In genomic region chr1:109777436-109777835, GRCh38 we compare ENCODE assay signal across 12 cellular contexts. TPM values are rescaled to one million over a fixed set of nuclear protein-coding genes. Genes with fewer than 3 reads are reported as not detected.
A peak's percentile ranks its signal among the peaks of the same experiment; 100 is the strongest.
DNase-seq lines count a peak whose midpoint lies in the region; ATAC-seq and TF ChIP-seq lines count a peak whose summit lies in the region.
"Had no signal": no experiment of that assay in that cellular context is flagged by ENCODE, and none has a peak within 500 bp of the region (broad histone marks: within the 10 kb centered on the region; RNA-seq: fewer than 3 reads in every experiment).

No MANE protein-coding gene starts in this region.

- no peak for ATAC-seq in activated CD8-positive, alpha-beta memory T cell treated with anti-CD3 and anti-CD28 coated beads, Interleukin-2, amount 10 ng/mL, durations not matched to agents 7 days and 5 days
- ATAC-seq in HG03280 (IDR thresholded peaks at IDR 0.05; ENCODE audit: unreplicated experiment) (no peak), GM21529 (IDR thresholded peaks at IDR 0.05; ENCODE audit: unreplicated experiment) (no peak)

- peaks cover 13% of the 10 kb centered on the region for H3K4me1 ChIP-seq in mesenchymal stem cell (ENCODE audit: control insufficient read depth, insufficient read depth, low read depth, low read length)
- H3K4me1 ChIP-seq in suprapubic skin = peaks cover 9% of the 10 kb centered on the region

- WGBS in mesenchymal stem cell = 80% methylated on average over 7 of the region's 7 CpGs
- WGBS in suprapubic skin = 78% methylated on average over 7 of the region's 7 CpGs

- H2BK15ac ChIP-seq in mesenchymal stem cell (ENCODE audit: low read depth, poor library complexity, severe bottlenecking) = no peak overlapping the region

- no peak overlapping the region for H3K23ac ChIP-seq in mesenchymal stem cell (ENCODE audit: low read length in 2 of 2)

- CTCF ChIA-PET in activated CD8-positive, alpha-beta memory T cell treated with anti-CD3 and anti-CD28 coated beads, Interleukin-2, amount 10 ng/mL, durations not matched to agents 7 days and 5 days (lab: Charles Lee) = interaction anchor here (0.6 to 24.4 kb wide), 55 partner anchors 11 to 254 kb away, joined by 3 to 790 read pairs (median 4); partner anchors contain the start of genes AHCYL1, CSF1 and GNAI3

- peak overlapping the region; percentile 33 for H2AK5ac ChIP-seq in mesenchymal stem cell (ENCODE audit: low read length, severe bottlenecking)

- H3K4me3 Mint-ChIP-seq in activated CD8-positive, alpha-beta memory T cell treated with anti-CD3 and anti-CD28 coated beads, Interleukin-2, amount 10 ng/mL, durations not matched to agents 7 days and 5 days = no peak overlapping the region
- H3K4me3 Mint-ChIP-seq: activated T-cell treated with anti-CD3 and anti-CD28 coated beads, Interleukin-2, amount 50 U/mL, for 4 hours had no signal

- peak overlapping the region; percentile 77 for H3K27ac ChIP-seq in angular gyrus (ENCODE audit: low read depth, low read length)
- no peak overlapping the region for H3K27ac ChIP-seq in mesenchymal stem cell (ENCODE audit: low read length, poor library complexity, severe bottlenecking)
- no peak overlapping the region for H3K27ac ChIP-seq in suprapubic skin
- H3K27ac ChIP-seq: VCaP had no signal

- H2AFZ ChIP-seq in mesenchymal stem cell (ENCODE audit: low read depth, low read length) = no peak overlapping the region

- H4K8ac ChIP-seq in mesenchymal stem cell (ENCODE audit: low read length) = peak overlapping the region; percentile 93

- peak overlapping the region; percentile 84 for H4K91ac ChIP-seq in mesenchymal stem cell (ENCODE audit: low read length)

- H3K27me3 ChIP-seq in mesenchymal stem cell (ENCODE audit: control insufficient read depth in 1 of 2, insufficient read depth in 1 of 2, low read length in 2 of 2) (no peaks in the 10 kb centered on the region), suprapubic skin (no peaks in the 10 kb centered on the region)

- peak overlapping the region in 1 of 2 experiments; percentile 68 for H3K4ac ChIP-seq in mesenchymal stem cell (ENCODE audit: low read depth in 1 of 2, low read length in 2 of 2)

- peak overlapping the region; percentile 93 for H2BK120ac ChIP-seq in mesenchymal stem cell (ENCODE audit: low read depth, low read length)

- no peak overlapping the region for H2BK5ac ChIP-seq in mesenchymal stem cell (ENCODE audit: low read depth, low read length, poor library complexity, severe bottlenecking)

- no peak for TF ChIP-seq POLR2A in suprapubic skin (IDR thresholded peaks at IDR 0.05)

- no peaks in the 10 kb centered on the region for H3K36me3 ChIP-seq in mesenchymal stem cell (ENCODE audit: control insufficient read depth in 1 of 2, insufficient read depth in 2 of 2, low read depth in 1 of 2, low read length in 2 of 2)
- no peaks in the 10 kb centered on the region for H3K36me3 ChIP-seq in suprapubic skin

- no peak overlapping the region for H3K4me2 ChIP-seq in mesenchymal stem cell (ENCODE audit: low read length, poor library complexity, severe bottlenecking)

- peaks cover 9% of the 10 kb centered on the region for H3K9me3 Mint-ChIP-seq in activated CD8-positive, alpha-beta memory T cell treated with anti-CD3 and anti-CD28 coated beads, Interleukin-2, amount 10 ng/mL, durations not matched to agents 7 days and 5 days (ENCODE audit: low read depth)
- H3K9me3 Mint-ChIP-seq: activated T-cell treated with anti-CD3 and anti-CD28 coated beads, Interleukin-2, amount 50 U/mL, for 4 hours had no signal

- H3K9me3 ChIP-seq in mesenchymal stem cell (ENCODE audit: control insufficient read depth, low read length) = peaks cover 8% of the 10 kb centered on the region
- no peaks in the 10 kb centered on the region for H3K9me3 ChIP-seq in suprapubic skin

- peak overlapping the region; percentile 57 for H3K27ac Mint-ChIP-seq in activated CD8-positive, alpha-beta memory T cell treated with anti-CD3 and anti-CD28 coated beads, Interleukin-2, amount 10 ng/mL, durations not matched to agents 7 days and 5 days

- H3K36me3 Mint-ChIP-seq in activated CD8-positive, alpha-beta memory T cell treated with anti-CD3 and anti-CD28 coated beads, Interleukin-2, amount 10 ng/mL, durations not matched to agents 7 days and 5 days = peaks cover 14% of the 10 kb centered on the region

- no peak for DNase-seq in activated CD8-positive, alpha-beta memory T cell treated with anti-CD3 and anti-CD28 coated beads, Interleukin-2, amount 10 ng/mL, durations not matched to agents 7 days and 5 days
- no peak for DNase-seq in activated CD8-positive, alpha-beta memory T cell treated with anti-CD3 and anti-CD28 coated beads, Interleukin-2, amount 50 U/mL, for 4 hours
- DNase-seq in mesenchymal stem cell = peak; percentile 60
- DNase-seq in suprapubic skin (ENCODE audit: low spot score in 2 of 2) = peak; percentile 48 to 60
- no peak for DNase-seq in NCI-H1930 (lab: John Stamatoyannopoulos, UW)

- no peak for TF ChIP-seq EP300 in suprapubic skin (IDR thresholded peaks at IDR 0.05)

- peak overlapping the region; percentile 71 for H3K9ac ChIP-seq in mesenchymal stem cell (ENCODE audit: low read length)

- no peak overlapping the region for H3K14ac ChIP-seq in mesenchymal stem cell (ENCODE audit: low read length in 2 of 2)

- no peak for TF ChIP-seq CTCF in suprapubic skin (IDR thresholded peaks at IDR 0.05)

- no peaks in the 10 kb centered on the region for H3K79me1 ChIP-seq in mesenchymal stem cell (replicated peaks; ENCODE audit: low read length, poor library complexity, severe bottlenecking)

- peak overlapping the region; percentile 86 to 88 for H2BK12ac ChIP-seq in mesenchymal stem cell (ENCODE audit: low read length in 2 of 2)

- no peak overlapping the region for H3K4me3 ChIP-seq in mesenchymal stem cell (ENCODE audit: insufficient read depth in 1 of 2, low read depth in 1 of 2, low read length in 2 of 2)
- no peak overlapping the region for H3K4me3 ChIP-seq in suprapubic skin

- H3K18ac ChIP-seq in mesenchymal stem cell (ENCODE audit: low read depth in 1 of 2, low read length in 2 of 2) = peak overlapping the region; percentile 58 to 74

- peaks cover 5% of the 10 kb centered on the region for H3K4me1 Mint-ChIP-seq in activated CD8-positive, alpha-beta memory T cell treated with anti-CD3 and anti-CD28 coated beads, Interleukin-2, amount 10 ng/mL, durations not matched to agents 7 days and 5 days

- peaks cover 3% of the 10 kb centered on the region for H3K27me3 Mint-ChIP-seq in activated CD8-positive, alpha-beta memory T cell treated with anti-CD3 and anti-CD28 coated beads, Interleukin-2, amount 10 ng/mL, durations not matched to agents 7 days and 5 days

RNA-seq across cellular contexts. Expression of gene EPS8L3, which starts 13.7 kb away (rescaled TPM):
- not detected for total RNA-seq in activated CD8-positive, alpha-beta memory T cell treated with anti-CD3 and anti-CD28 coated beads, Interleukin-2, amount 10 ng/mL, durations not matched to agents 7 days and 5 days
- polyA plus RNA-seq in mesenchymal stem cell (2013, experiment 1 of 2) = not detected
- not detected for polyA plus RNA-seq in mesenchymal stem cell (2013, experiment 2 of 2)
- not detected for total RNA-seq in suprapubic skin
- total RNA-seq: activated T-cell treated with anti-CD3 and anti-CD28 coated beads, Interleukin-2, amount 50 U/mL, for 4 hours; bronchial epithelial cell had no signal
- polyA plus RNA-seq: AG04450 had no signal

RNA-seq across cellular contexts. Expression of gene GSTM3, which starts 36.6 kb away (rescaled TPM):
- total RNA-seq in activated CD8-positive, alpha-beta memory T cell treated with anti-CD3 and anti-CD28 coated beads, Interleukin-2, amount 10 ng/mL, durations not matched to agents 7 days and 5 days = 1 to 10 TPM; 2.1 to 3.2 TPM
- 203 TPM for polyA plus RNA-seq in mesenchymal stem cell (2013, experiment 1 of 2)
- 207 TPM for polyA plus RNA-seq in mesenchymal stem cell (2013, experiment 2 of 2)
- total RNA-seq in suprapubic skin = 100 to 1,000 TPM in 2 of 4 donors, 10 to 100 TPM in 2; 65.9 to 288 (median 114) TPM

Comparison
In these comparisons a context has a peak if more than half of its experiments do, and no peak if none do; other contexts are left out.
1. DNase-seq: peak in mesenchymal stem cell (single experiment) and suprapubic skin (2 of 2); none in activated CD8-positive, alpha-beta memory T cell treated with anti-CD3 and anti-CD28 coated beads, Interleukin-2, amount 10 ng/mL, durations not matched to agents 7 days and 5 days (single experiment), activated CD8-positive, alpha-beta memory T cell treated with anti-CD3 and anti-CD28 coated beads, Interleukin-2, amount 50 U/mL, for 4 hours (single experiment) and NCI-H1930 (0 of 2).
2. RNA of gene GSTM3, which starts 36.6 kb away (total RNA-seq): 65.9 to 288 TPM in suprapubic skin; 2.1 to 3.2 TPM in activated CD8-positive, alpha-beta memory T cell treated with anti-CD3 and anti-CD28 coated beads, Interleukin-2, amount 10 ng/mL, durations not matched to agents 7 days and 5 days; every median in the first group is over 10 times any median in the second.